8 cellular contexts compared by ENCODE assay signal in the genomic region with DNA sequence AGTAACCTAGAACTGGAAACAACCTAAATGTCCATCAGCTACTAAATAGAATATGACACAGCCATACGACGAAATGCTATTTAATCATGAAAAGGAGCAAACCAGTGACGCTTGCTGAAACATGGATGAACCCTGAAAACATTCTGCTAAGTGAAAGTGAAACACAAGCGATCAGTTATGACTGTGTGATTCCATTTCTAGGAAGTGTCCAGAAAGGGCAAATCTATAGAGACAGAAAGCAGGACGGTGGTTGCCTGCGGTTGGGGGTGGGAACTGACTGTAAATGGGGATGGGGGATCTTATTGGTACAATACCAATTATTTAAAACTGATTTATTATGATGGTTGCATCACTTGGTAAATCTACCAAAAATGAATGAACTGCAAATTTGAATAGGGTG.
DNase-seq lines count a peak whose midpoint lies in the region; ATAC-seq lines count a peak whose summit lies in the region.
"Had no signal": no experiment of that assay in that cellular context is flagged by ENCODE, and none has a peak within 500 bp of the region (broad histone marks: within the 10 kb centered on the region; RNA-seq: fewer than 3 reads in every experiment).

No MANE protein-coding gene starts in this region.

- H3K9me3 Mint-ChIP-seq in activated T-cell treated with anti-CD3 and anti-CD28 coated beads, Interleukin-2, amount 50 U/mL, for 4 hours, result no peaks in the 10 kb centered on the region

- peak; percentile 76 for ATAC-seq in GM19463 (IDR thresholded peaks at IDR 0.05; ENCODE audit: unreplicated experiment)
- ATAC-seq in HG03342 (IDR thresholded peaks at IDR 0.05; ENCODE audit: unreplicated experiment), result peak; percentile 65
- ATAC-seq in activated T-cell treated with anti-CD3 and anti-CD28 coated beads, Interleukin-2, amount 50 U/mL, for 4 hours, result peak; percentile 71 to 72
- ATAC-seq: K562 had no signal

- peaks cover 81% of the 10 kb centered on the region for H3K4me1 Mint-ChIP-seq in activated T-cell treated with anti-CD3 and anti-CD28 coated beads, Interleukin-2, amount 50 U/mL, for 4 hours (ENCODE audit: low read depth)

- DNase-seq in activated T-cell treated with anti-CD3 and anti-CD28 coated beads, Interleukin-2, amount 50 U/mL, for 4 hours, result peak; percentile 42
- peak; percentile 46 to 47 for DNase-seq in stimulated activated CD8-positive, alpha-beta memory T cell treated with anti-CD3 and anti-CD28 coated beads, Interleukin-7, amount 100 ng/mL, for 4 hours (ENCODE audit: low read depth in 2 of 2)
- no peak for DNase-seq in SHP77 treated with DMSO at 0.1 percent for 48 hours (lab: John Stamatoyannopoulos, UW)
- no peak for DNase-seq in NCI-H82 (lab: John Stamatoyannopoulos, UW)
- DNase-seq in NCI-H1694 treated with DMSO at 0.1 percent for 48 hours (lab: John Stamatoyannopoulos, UW), result no peak

- peak overlapping the region; percentile 68 for H3K4me3 Mint-ChIP-seq in activated T-cell treated with anti-CD3 and anti-CD28 coated beads, Interleukin-2, amount 50 U/mL, for 4 hours

- peaks cover 14% of the 10 kb centered on the region for H3K36me3 Mint-ChIP-seq in activated T-cell treated with anti-CD3 and anti-CD28 coated beads, Interleukin-2, amount 50 U/mL, for 4 hours (ENCODE audit: insufficient read depth)

- H3K27me3 Mint-ChIP-seq in activated T-cell treated with anti-CD3 and anti-CD28 coated beads, Interleukin-2, amount 50 U/mL, for 4 hours (ENCODE audit: low read depth), result no peaks in the 10 kb centered on the region

Comparison
In these comparisons a context has a peak if more than half of its experiments do, and no peak if none do; other contexts are left out.
1. DNase-seq: peak in activated T-cell treated with anti-CD3 and anti-CD28 coated beads, Interleukin-2, amount 50 U/mL, for 4 hours (single experiment) and stimulated activated CD8-positive, alpha-beta memory T cell treated with anti-CD3 and anti-CD28 coated beads, Interleukin-7, amount 100 ng/mL, for 4 hours (2 of 2); none in SHP77 treated with DMSO at 0.1 percent for 48 hours (single experiment), NCI-H82 (single experiment) and NCI-H1694 treated with DMSO at 0.1 percent for 48 hours (single experiment).
2. Peak in every context shown above with its lines, with median percentiles within 50 percentile points of each other: ATAC-seq.